Comparison of ENCODE assay signal across 22 cellular contexts in genomic region chrX:77719388-77719787, GRCh38.
DNase-seq lines count a peak whose midpoint lies in the region; ATAC-seq, FAIRE-seq and TF ChIP-seq lines count a peak whose summit lies in the region.
"Had no signal": no experiment of that assay in that cellular context is flagged by ENCODE, and none has a peak within 500 bp of the region (broad histone marks: within the 10 kb centered on the region; RNA-seq: fewer than 3 reads in every experiment).

No MANE protein-coding gene starts in this region.

- ATAC-seq in HepG2 (no peak), right lobe of liver (no peak), memory B cell (ENCODE audit: low read depth) (no peak)
- ATAC-seq in stimulated activated memory B cell treated with anti-CD40 and anti-IgM and Interleukin-4, amounts not matched to agents 10 μg/mL and 1 μg/mL and 100 μg/mL, for 72 hours = no peak
- ATAC-seq: GM23338, Right ventricle myocardium inferior had no signal

- peaks cover 26% of the 10 kb centered on the region for H3K4me1 Mint-ChIP-seq in memory B cell
- peaks cover 31% of the 10 kb centered on the region for H3K4me1 Mint-ChIP-seq in stimulated activated memory B cell treated with anti-CD40 and anti-IgM and Interleukin-4, amounts not matched to agents 10 μg/mL and 1 μg/mL and 100 μg/mL, for 72 hours

- H3K4me2 ChIP-seq in HepG2 (ENCODE audit: low read depth, low read length) = 0 out of 2 replicates have a peak overlapping the region, but pooled peaks have one; percentile 12
- no peak overlapping the region for H3K4me2 ChIP-seq in OCI-LY7 (ENCODE audit: low read length)
- H3K4me2 ChIP-seq: BLaER1, GM23338 had no signal

- H3K4me3 Mint-ChIP-seq in memory B cell = no peak overlapping the region
- no peak overlapping the region for H3K4me3 Mint-ChIP-seq in stimulated activated memory B cell treated with anti-CD40 and anti-IgM and Interleukin-4, amounts not matched to agents 10 μg/mL and 1 μg/mL and 100 μg/mL, for 72 hours
- H3K4me3 Mint-ChIP-seq: GM23338 had no signal

- H3K36me3 ChIP-seq in HepG2 (replicated peaks in 1 of 2; ENCODE audit: control insufficient read depth in 1 of 2, insufficient read depth in 2 of 2, low read length in 2 of 2) = no peaks in the 10 kb centered on the region
- no peaks in the 10 kb centered on the region for H3K36me3 ChIP-seq in right lobe of liver
- H3K36me3 ChIP-seq in OCI-LY7 (ENCODE audit: insufficient read depth, low read length) = peaks cover 16% of the 10 kb centered on the region
- no peaks in the 10 kb centered on the region for H3K36me3 ChIP-seq in H7 (replicated peaks; ENCODE audit: control insufficient read depth, insufficient read depth, low read length)
- H3K36me3 ChIP-seq: SJSA1 had no signal

- H3K79me2 ChIP-seq in HepG2 (ENCODE audit: insufficient read depth, low read length) = peaks cover 35% of the 10 kb centered on the region
- H3K79me2 ChIP-seq in OCI-LY7 (ENCODE audit: insufficient read depth, low read depth, low read length) = peaks cover 63% of the 10 kb centered on the region

- peak; percentile 26 for FAIRE-seq in HepG2 (lab: Jason Lieb, UNC)
- FAIRE-seq: G401.6, GM12892, HTR-8/SVneo had no signal

- H2AFZ ChIP-seq in HepG2 (ENCODE audit: low read length) (no peak overlapping the region), OCI-LY7 (ENCODE audit: low read length) (no peak overlapping the region)
- H2AFZ ChIP-seq: GM23338 had no signal

- no peak overlapping the region for H3K9ac ChIP-seq in HepG2 (ENCODE audit: insufficient read depth, low read depth, low read length)
- H3K9ac ChIP-seq: BLaER1 had no signal

- H3K27me3 ChIP-seq in HepG2 (ENCODE audit: control insufficient read depth in 1 of 2, insufficient read depth in 2 of 2, low read length in 2 of 2) (no peaks in the 10 kb centered on the region), right lobe of liver (peaks cover 0 to 4% of the 10 kb centered on the region in 2 donors), H7 (ENCODE audit: control insufficient read depth, insufficient read depth, low read length) (no peaks in the 10 kb centered on the region)
- H3K27me3 ChIP-seq: SJSA1 had no signal

- no peak overlapping the region for H3K27ac ChIP-seq in HepG2 (ENCODE audit: extremely low read length, insufficient read depth, low read length)
- no peak overlapping the region for H3K27ac ChIP-seq in right lobe of liver
- peak overlapping the region; percentile 69 for H3K27ac ChIP-seq in VCaP
- no peak overlapping the region for H3K27ac ChIP-seq in OCI-LY7 (ENCODE audit: low read depth, low read length, poor library complexity, severe bottlenecking)
- H3K27ac ChIP-seq: BLaER1, SJSA1 had no signal

- no peak overlapping the region for H3K4me3 ChIP-seq in HepG2 (replicated peaks in 1 of 3; ENCODE audit: insufficient read depth in 1 of 3, low read depth in 2 of 3, low read length in 3 of 3)
- no peak overlapping the region for H3K4me3 ChIP-seq in right lobe of liver
- no peak overlapping the region for H3K4me3 ChIP-seq in OCI-LY7 (ENCODE audit: low read depth, low read length, poor library complexity, severe bottlenecking)
- no peak overlapping the region for H3K4me3 ChIP-seq in H7 (ENCODE audit: insufficient read depth, low read depth, low read length)
- H3K4me3 ChIP-seq: BLaER1, GM23338, SJSA1 had no signal

- no peaks in the 10 kb centered on the region for H3K9me2 ChIP-seq in OCI-LY7 (ENCODE audit: insufficient read depth, low read length)

- TF ChIP-seq POLR2A in HepG2 (IDR thresholded peaks at IDR 0.05; ENCODE audit: insufficient read depth in 1 of 2, low read depth in 2 of 2, low read length in 2 of 2) = no peak
- TF ChIP-seq POLR2A in right lobe of liver (IDR thresholded peaks at IDR 0.05) = no peak

- in situ Hi-C loops in HepG2 (cut with HindIII; ENCODE audit: extremely low pct_ligation_motif_present, low pct_unique_long_range_greater_than_20kb) = no loop called here

- no peaks in the 10 kb centered on the region for H3K9me3 Mint-ChIP-seq in memory B cell
- no peaks in the 10 kb centered on the region for H3K9me3 Mint-ChIP-seq in stimulated activated memory B cell treated with anti-CD40 and anti-IgM and Interleukin-4, amounts not matched to agents 10 μg/mL and 1 μg/mL and 100 μg/mL, for 72 hours

- BruUV-seq in HepG2 (replicated peaks; lab: Mats Ljungman, UMichigan) (no TSS peak), OCI-LY7 (replicated peaks; lab: Mats Ljungman, UMichigan) (no TSS peak)

- TF ChIP-seq CTCF in HepG2 (CRISPR knock-in tag; IDR thresholded peaks at IDR 0.05) = no peak
- no peak for TF ChIP-seq CTCF in right lobe of liver (IDR thresholded peaks at IDR 0.05)
- TF ChIP-seq CTCF in VCaP (conservative IDR thresholded peaks at IDR 0.05) = no peak
- TF ChIP-seq CTCF in OCI-LY7 (conservative IDR thresholded peaks at IDR 0.05; ENCODE audit: low read length) = no peak

- H3K9me3 ChIP-seq in HepG2 (ENCODE audit: low read length) = no peaks in the 10 kb centered on the region
- no peaks in the 10 kb centered on the region for H3K9me3 ChIP-seq in right lobe of liver
- H3K9me3 ChIP-seq in OCI-LY7 (ENCODE audit: low read length) = no peaks in the 10 kb centered on the region
- H3K9me3 ChIP-seq: SJSA1 had no signal

- POLR2A ChIA-PET in HepG2 (lab: Yijun Ruan, JAX) (no interaction called here), OCI-LY7 (lab: Charles Lee) (interaction anchor here (1.0 kb wide), 1 partner anchor 8 kb away, joined by 5 read pairs; no protein-coding TSS in a partner anchor)

- H3K36me3 Mint-ChIP-seq in memory B cell = peaks cover 7% of the 10 kb centered on the region
- H3K36me3 Mint-ChIP-seq in stimulated activated memory B cell treated with anti-CD40 and anti-IgM and Interleukin-4, amounts not matched to agents 10 μg/mL and 1 μg/mL and 100 μg/mL, for 72 hours = peaks cover 5% of the 10 kb centered on the region

- peak overlapping the region; percentile 24 for H3K27ac Mint-ChIP-seq in memory B cell
- H3K27ac Mint-ChIP-seq in stimulated activated memory B cell treated with anti-CD40 and anti-IgM and Interleukin-4, amounts not matched to agents 10 μg/mL and 1 μg/mL and 100 μg/mL, for 72 hours = peak overlapping the region; percentile 52
- H3K27ac Mint-ChIP-seq: GM23338 had no signal

- no peak for TF ChIP-seq RAD21 in HepG2 (CRISPR knock-in tag; IDR thresholded peaks at IDR 0.05)

- CTCF ChIA-PET in HepG2 (lab: Yijun Ruan, JAX; ENCODE audit: low intra/inter-chr PET ratio, low total read pairs) (no interaction called here), OCI-LY7 (lab: Charles Lee; ENCODE audit: unreplicated experiment) (no interaction called here)

- intact Hi-C loops in HepG2 (cut with micrococcal nuclease; ENCODE audit: unreplicated experiment) = loop anchor here (10.0 kb wide), 1 partner anchor 175 kb away; the partner anchor contains the start of genes COX7B and MAGT1
- intact Hi-C loops in right lobe of liver (cut with DNase I) = no loop called here
- intact Hi-C loops in OCI-LY7 (cut with micrococcal nuclease; ENCODE audit: unreplicated experiment) = no loop called here

- DNase-seq in HepG2 (ENCODE audit: low spot score) = peak; percentile 31
- DNase-seq in right lobe of liver = no peak
- no peak for DNase-seq in memory B cell (ENCODE audit: low spot score in 2 of 2)
- DNase-seq in OCI-LY7 (ENCODE audit: low spot score) = no peak
- DNase-seq in H7 = no peak
- no peak for DNase-seq in HK-2 (ENCODE audit: unreplicated experiment)
- DNase-seq: CD8-positive, alpha-beta memory T cell; HCEC 1CT; MV-4-11; NCI-H1694; NCI-H2081; NCI-H2171 treated with DMSO at 0.1 percent for 48 hours; NCI-H524 treated with DMSO at 0.1 percent for 48 hours had no signal

- no peaks in the 10 kb centered on the region for H3K27me3 Mint-ChIP-seq in memory B cell
- H3K27me3 Mint-ChIP-seq in stimulated activated memory B cell treated with anti-CD40 and anti-IgM and Interleukin-4, amounts not matched to agents 10 μg/mL and 1 μg/mL and 100 μg/mL, for 72 hours = no peaks in the 10 kb centered on the region

- 25% methylated on average over 4 of the region's 4 CpGs for WGBS in HepG2 (ENCODE audit: low lambda C conversion rate)
- WGBS in right lobe of liver (ENCODE audit: insufficient coverage, low coverage, low lambda C conversion rate, missing lambda C conversion rate) = 67% methylated on average over 4 of the region's 4 CpGs

- H3K4me1 ChIP-seq in HepG2 (ENCODE audit: insufficient read depth, low read length) (peaks cover 14% of the 10 kb centered on the region), right lobe of liver (no peaks in the 10 kb centered on the region), OCI-LY7 (ENCODE audit: insufficient read depth, low read length, poor library complexity, severe bottlenecking) (no peaks in the 10 kb centered on the region)
- H3K4me1 ChIP-seq: BLaER1, SJSA1 had no signal

- H4K20me1 ChIP-seq in HepG2 (ENCODE audit: insufficient read depth, low read length) (0 out of 2 replicates have a peak, but pooled peaks cover 8% of the 10 kb centered on the region), OCI-LY7 (ENCODE audit: insufficient read depth, low read length) (no peaks in the 10 kb centered on the region)

- TF ChIP-seq EP300 in HepG2 (IDR thresholded peaks at IDR 0.05; ENCODE audit: low read depth in 2 of 2, low read length in 2 of 2) (no peak), HepG2 (CRISPR knock-in tag; IDR thresholded peaks at IDR 0.05; ENCODE audit: borderline replicate concordance) (no peak)

TF ChIP-seq in HepG2, 621 proteins besides CTCF, POLR2A, EP300 and RAD21 (continues in another document):
- TF ChIP-seq SP140L (CRISPR knock-in tag; IDR thresholded peaks at IDR 0.05; ENCODE audit: borderline replicate concordance) (no peak), GATAD2A (CRISPR knock-in tag; IDR thresholded peaks at IDR 0.05) (0 out of 2 replicates have a peak, but pooled peaks have one; percentile 30), SOX13 (IDR thresholded peaks at IDR 0.05) (no peak), SOX13 (CRISPR knock-in tag; conservative IDR thresholded peaks at IDR 0.05 in 1 of 2, IDR thresholded peaks at IDR 0.05 in 1 of 2) (peak in 1 of 2 experiments; percentile 61; a peak in 2 of 4 replicates), TCF7 (IDR thresholded peaks at IDR 0.05; ENCODE audit: low read depth) (peak; percentile 58), TOPORS (CRISPR knock-in tag; IDR thresholded peaks at IDR 0.05) (no peak), SOX5 (CRISPR knock-in tag; IDR thresholded peaks at IDR 0.05; ENCODE audit: borderline replicate concordance) (peak; percentile 41; the same call in 1 of the 2 replicates), ISL2 (CRISPR knock-in tag; IDR thresholded peaks at IDR 0.05) (0 out of 2 replicates have a peak, but pooled peaks have one; percentile 12), ATRX (CRISPR knock-in tag; IDR thresholded peaks at IDR 0.05; ENCODE audit: borderline replicate concordance) (no peak), SOX6 (IDR thresholded peaks at IDR 0.05) (no peak), SOX6 (CRISPR knock-in tag; IDR thresholded peaks at IDR 0.05) (peak; percentile 21; the same call in 1 of the 2 replicates)
